1 cellular context compared by ENCODE assay signal in genomic region chr1:109773203-109773899, GRCh38.
TF ChIP-seq lines count a peak whose summit lies in the region.

No MANE protein-coding gene starts in this region.

TF ChIP-seq in HepG2, 621 proteins besides CTCF, POLR2A, EP300 and RAD21 (continued from another document and continues in another):
- TF ChIP-seq ZNF562 (CRISPR knock-in tag; IDR thresholded peaks at IDR 0.05; ENCODE audit: borderline replicate concordance) = no peak
- TF ChIP-seq ZNF687 (CRISPR knock-in tag; IDR thresholded peaks at IDR 0.05) = peak; percentile 69
- no peak for TF ChIP-seq ZNF564 (CRISPR knock-in tag; IDR thresholded peaks at IDR 0.05)
- no peak for TF ChIP-seq ZFP1 (CRISPR knock-in tag; IDR thresholded peaks at IDR 0.05)
- peak; percentile 39 for TF ChIP-seq YY1 (IDR thresholded peaks at IDR 0.05; ENCODE audit: insufficient read depth, insufficient replicate concordance, low read depth, low read length)
- TF ChIP-seq ZNF24 (IDR thresholded peaks at IDR 0.05) = no peak
- no peak for TF ChIP-seq ZNF264 (CRISPR knock-in tag; IDR thresholded peaks at IDR 0.05)
- 0 out of 2 replicates have a peak, but pooled peaks have one; percentile 15 for TF ChIP-seq THAP11 (CRISPR knock-in tag; IDR thresholded peaks at IDR 0.05)
- TF ChIP-seq, protein P1, sequence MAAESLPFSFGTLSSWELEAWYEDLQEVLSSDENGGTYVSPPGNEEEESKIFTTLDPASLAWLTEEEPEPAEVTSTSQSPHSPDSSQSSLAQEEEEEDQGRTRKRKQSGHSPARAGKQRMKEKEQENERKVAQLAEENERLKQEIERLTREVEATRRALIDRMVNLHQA (CRISPR knock-in tag; IDR thresholded peaks at IDR 0.05) = no peak
- TF ChIP-seq TARDBP (CRISPR knock-in tag; IDR thresholded peaks at IDR 0.05) = no peak
- no peak for TF ChIP-seq ZNF772 (CRISPR knock-in tag; IDR thresholded peaks at IDR 0.05)
- TF ChIP-seq ZSCAN25 (CRISPR knock-in tag; IDR thresholded peaks at IDR 0.05) = no peak
- TF ChIP-seq HMG20A (CRISPR knock-in tag; IDR thresholded peaks at IDR 0.05; ENCODE audit: borderline replicate concordance) = no peak
- TF ChIP-seq HOXA3 (CRISPR knock-in tag; IDR thresholded peaks at IDR 0.05) = no peak
- TF ChIP-seq IRX3 (CRISPR knock-in tag; IDR thresholded peaks at IDR 0.05; ENCODE audit: borderline replicate concordance, low read depth) = no peak
- peak; percentile 18; the same call in 1 of the 2 replicates for TF ChIP-seq ZMYM4 (CRISPR knock-in tag; IDR thresholded peaks at IDR 0.05)
- TF ChIP-seq, protein P2, sequence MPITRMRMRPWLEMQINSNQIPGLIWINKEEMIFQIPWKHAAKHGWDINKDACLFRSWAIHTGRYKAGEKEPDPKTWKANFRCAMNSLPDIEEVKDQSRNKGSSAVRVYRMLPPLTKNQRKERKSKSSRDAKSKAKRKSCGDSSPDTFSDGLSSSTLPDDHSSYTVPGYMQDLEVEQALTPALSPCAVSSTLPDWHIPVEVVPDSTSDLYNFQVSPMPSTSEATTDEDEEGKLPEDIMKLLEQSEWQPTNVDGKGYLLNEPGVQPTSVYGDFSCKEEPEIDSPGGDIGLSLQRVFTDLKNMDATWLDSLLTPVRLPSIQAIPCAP (CRISPR knock-in tag; IDR thresholded peaks at IDR 0.05; ENCODE audit: low read depth) = no peak
- TF ChIP-seq TAF1 (CRISPR knock-in tag; IDR thresholded peaks at IDR 0.05) = no peak
- no peak for TF ChIP-seq EZH2 (conservative IDR thresholded peaks at IDR 0.05; ENCODE audit: low read depth, low read length)
- TF ChIP-seq TBX3 (IDR thresholded peaks at IDR 0.05; ENCODE audit: borderline replicate concordance) = no peak
- TF ChIP-seq ELF3 (CRISPR knock-in tag; IDR thresholded peaks at IDR 0.05) = peak; percentile 48; the same call in 1 of the 2 replicates
- peak; percentile 78 for TF ChIP-seq ZNF501 (CRISPR knock-in tag; IDR thresholded peaks at IDR 0.05)
- no peak for TF ChIP-seq ZNF670 (CRISPR knock-in tag; IDR thresholded peaks at IDR 0.05; ENCODE audit: borderline replicate concordance)
- TF ChIP-seq FOXK1 (CRISPR knock-in tag; IDR thresholded peaks at IDR 0.05; ENCODE audit: borderline replicate concordance, low read depth) = peak; percentile 30; the same call in 1 of the 2 replicates
- TF ChIP-seq MLLT10 (CRISPR knock-in tag; IDR thresholded peaks at IDR 0.05) = no peak
- peak; percentile 59; the same call in 1 of the 2 replicates for TF ChIP-seq MIXL1 (CRISPR knock-in tag; IDR thresholded peaks at IDR 0.05)
- no peak for TF ChIP-seq JDP2 (CRISPR knock-in tag; IDR thresholded peaks at IDR 0.05; ENCODE audit: borderline replicate concordance)
- TF ChIP-seq ZNF652 (CRISPR knock-in tag; IDR thresholded peaks at IDR 0.05; ENCODE audit: borderline replicate concordance, low read depth) = no peak
- TF ChIP-seq CREB1 (IDR thresholded peaks at IDR 0.05) = no peak
- no peak for TF ChIP-seq CREB1 (CRISPR knock-in tag; IDR thresholded peaks at IDR 0.05)
- TF ChIP-seq SP5 (CRISPR knock-in tag; IDR thresholded peaks at IDR 0.05; ENCODE audit: borderline replicate concordance, low read depth) = 0 out of 2 replicates have a peak, but pooled peaks have one; percentile 35
- no peak for TF ChIP-seq ZNF337 (CRISPR knock-in tag; IDR thresholded peaks at IDR 0.05; ENCODE audit: borderline replicate concordance, low read depth)
- TF ChIP-seq NKX3-1 (CRISPR knock-in tag; IDR thresholded peaks at IDR 0.05) = no peak
- TF ChIP-seq ZNF331 (CRISPR knock-in tag; IDR thresholded peaks at IDR 0.05) = 0 out of 2 replicates have a peak, but pooled peaks have one; percentile 44
- TF ChIP-seq, protein P3, sequence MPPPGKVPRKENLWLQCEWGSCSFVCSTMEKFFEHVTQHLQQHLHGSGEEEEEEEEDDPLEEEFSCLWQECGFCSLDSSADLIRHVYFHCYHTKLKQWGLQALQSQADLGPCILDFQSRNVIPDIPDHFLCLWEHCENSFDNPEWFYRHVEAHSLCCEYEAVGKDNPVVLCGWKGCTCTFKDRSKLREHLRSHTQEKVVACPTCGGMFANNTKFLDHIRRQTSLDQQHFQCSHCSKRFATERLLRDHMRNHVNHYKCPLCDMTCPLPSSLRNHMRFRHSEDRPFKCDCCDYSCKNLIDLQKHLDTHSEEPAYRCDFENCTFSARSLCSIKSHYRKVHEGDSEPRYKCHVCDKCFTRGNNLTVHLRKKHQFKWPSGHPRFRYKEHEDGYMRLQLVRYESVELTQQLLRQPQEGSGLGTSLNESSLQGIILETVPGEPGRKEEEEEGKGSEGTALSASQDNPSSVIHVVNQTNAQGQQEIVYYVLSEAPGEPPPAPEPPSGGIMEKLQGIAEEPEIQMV (CRISPR knock-in tag; IDR thresholded peaks at IDR 0.05; ENCODE audit: low read depth) = 0 out of 2 replicates have a peak, but pooled peaks have one; percentile 41
- peak; percentile 46; the same call in 1 of the 2 replicates for TF ChIP-seq GATAD2A (CRISPR knock-in tag; IDR thresholded peaks at IDR 0.05)
- TF ChIP-seq HDAC2 (CRISPR knock-in tag; IDR thresholded peaks at IDR 0.05) = peak; percentile 40; the same call in 1 of the 2 replicates
- 0 out of 2 replicates have a peak, but pooled peaks have one; percentile 40 for TF ChIP-seq NRL (CRISPR knock-in tag; IDR thresholded peaks at IDR 0.05; ENCODE audit: borderline replicate concordance)
- no peak for TF ChIP-seq ZIK1 (CRISPR knock-in tag; IDR thresholded peaks at IDR 0.05; ENCODE audit: borderline replicate concordance, low read depth)
- TF ChIP-seq ZNF644 (CRISPR knock-in tag; IDR thresholded peaks at IDR 0.05; ENCODE audit: low read depth) = 0 out of 2 replicates have a peak, but pooled peaks have one; percentile 18
- TF ChIP-seq GFI1 (CRISPR knock-in tag; IDR thresholded peaks at IDR 0.05; ENCODE audit: borderline replicate concordance) = no peak
- peak; percentile 48; the same call in 1 of the 2 replicates for TF ChIP-seq KDM5B (CRISPR knock-in tag; IDR thresholded peaks at IDR 0.05; ENCODE audit: borderline replicate concordance)
- no peak for TF ChIP-seq ZNF296 (CRISPR knock-in tag; conservative IDR thresholded peaks at IDR 0.05)
- no peak for TF ChIP-seq SYNCRIP (IDR thresholded peaks at IDR 0.05; ENCODE audit: insufficient read depth, low read depth, low read length)
- TF ChIP-seq, protein P4, sequence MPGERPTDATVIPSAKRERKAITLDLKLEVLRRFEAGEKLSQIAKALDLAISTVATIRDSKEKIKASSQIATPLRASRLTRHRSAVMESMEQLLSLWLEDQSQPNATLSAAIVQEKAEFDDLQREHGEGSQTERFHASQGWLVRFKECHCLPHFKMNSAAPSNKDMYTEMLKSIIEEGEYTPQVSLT (CRISPR knock-in tag; IDR thresholded peaks at IDR 0.05; ENCODE audit: borderline replicate concordance, low read depth) = no peak
- TF ChIP-seq WIZ (CRISPR knock-in tag; IDR thresholded peaks at IDR 0.05) = no peak
- TF ChIP-seq ZFY (CRISPR knock-in tag; IDR thresholded peaks at IDR 0.05) = peak; percentile 12; the same call in 1 of the 2 replicates
- TF ChIP-seq, protein P5, sequence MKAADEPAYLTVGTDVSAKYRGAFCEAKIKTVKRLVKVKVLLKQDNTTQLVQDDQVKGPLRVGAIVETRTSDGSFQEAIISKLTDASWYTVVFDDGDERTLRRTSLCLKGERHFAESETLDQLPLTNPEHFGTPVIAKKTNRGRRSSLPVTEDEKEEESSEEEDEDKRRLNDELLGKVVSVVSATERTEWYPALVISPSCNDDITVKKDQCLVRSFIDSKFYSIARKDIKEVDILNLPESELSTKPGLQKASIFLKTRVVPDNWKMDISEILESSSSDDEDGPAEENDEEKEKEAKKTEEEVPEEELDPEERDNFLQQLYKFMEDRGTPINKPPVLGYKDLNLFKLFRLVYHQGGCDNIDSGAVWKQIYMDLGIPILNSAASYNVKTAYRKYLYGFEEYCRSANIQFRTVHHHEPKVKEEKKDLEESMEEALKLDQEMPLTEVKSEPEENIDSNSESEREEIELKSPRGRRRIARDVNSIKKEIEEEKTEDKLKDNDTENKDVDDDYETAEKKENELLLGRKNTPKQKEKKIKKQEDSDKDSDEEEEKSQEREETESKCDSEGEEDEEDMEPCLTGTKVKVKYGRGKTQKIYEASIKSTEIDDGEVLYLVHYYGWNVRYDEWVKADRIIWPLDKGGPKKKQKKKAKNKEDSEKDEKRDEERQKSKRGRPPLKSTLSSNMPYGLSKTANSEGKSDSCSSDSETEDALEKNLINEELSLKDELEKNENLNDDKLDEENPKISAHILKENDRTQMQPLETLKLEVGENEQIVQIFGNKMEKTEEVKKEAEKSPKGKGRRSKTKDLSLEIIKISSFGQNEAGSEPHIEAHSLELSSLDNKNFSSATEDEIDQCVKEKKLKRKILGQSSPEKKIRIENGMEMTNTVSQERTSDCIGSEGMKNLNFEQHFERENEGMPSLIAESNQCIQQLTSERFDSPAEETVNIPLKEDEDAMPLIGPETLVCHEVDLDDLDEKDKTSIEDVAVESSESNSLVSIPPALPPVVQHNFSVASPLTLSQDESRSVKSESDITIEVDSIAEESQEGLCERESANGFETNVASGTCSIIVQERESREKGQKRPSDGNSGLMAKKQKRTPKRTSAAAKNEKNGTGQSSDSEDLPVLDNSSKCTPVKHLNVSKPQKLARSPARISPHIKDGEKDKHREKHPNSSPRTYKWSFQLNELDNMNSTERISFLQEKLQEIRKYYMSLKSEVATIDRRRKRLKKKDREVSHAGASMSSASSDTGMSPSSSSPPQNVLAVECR (CRISPR knock-in tag; IDR thresholded peaks at IDR 0.05; ENCODE audit: borderline replicate concordance) = peak; percentile 24; the same call in 1 of the 2 replicates
- no peak for TF ChIP-seq ZNF710 (CRISPR knock-in tag; IDR thresholded peaks at IDR 0.05; ENCODE audit: borderline replicate concordance)
- TF ChIP-seq, protein P6, sequence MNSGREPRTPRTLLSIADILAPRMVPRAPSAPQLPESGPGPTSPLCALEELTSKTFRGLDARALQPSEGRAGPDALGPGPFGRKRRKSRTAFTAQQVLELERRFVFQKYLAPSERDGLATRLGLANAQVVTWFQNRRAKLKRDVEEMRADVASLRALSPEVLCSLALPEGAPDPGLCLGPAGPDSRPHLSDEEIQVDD (CRISPR knock-in tag; IDR thresholded peaks at IDR 0.05; ENCODE audit: borderline replicate concordance) = no peak
- TF ChIP-seq ZNF788 (CRISPR knock-in tag; IDR thresholded peaks at IDR 0.05; ENCODE audit: borderline replicate concordance) = no peak
- TF ChIP-seq MTA1 (CRISPR knock-in tag; IDR thresholded peaks at IDR 0.05; ENCODE audit: borderline replicate concordance) = no peak
- no peak for TF ChIP-seq ZNF224 (CRISPR knock-in tag; IDR thresholded peaks at IDR 0.05)
- TF ChIP-seq BCL6 (CRISPR knock-in tag; IDR thresholded peaks at IDR 0.05) = no peak
- TF ChIP-seq ZBTB7A (CRISPR knock-in tag; IDR thresholded peaks at IDR 0.05) = no peak
- no peak for TF ChIP-seq CENPT (CRISPR knock-in tag; IDR thresholded peaks at IDR 0.05; ENCODE audit: low read depth)
- TF ChIP-seq KAT8 (CRISPR knock-in tag; IDR thresholded peaks at IDR 0.05) = peak; percentile 43; the same call in 1 of the 2 replicates
- no peak for TF ChIP-seq KLF13 (CRISPR knock-in tag; IDR thresholded peaks at IDR 0.05)
- TF ChIP-seq, protein P7, sequence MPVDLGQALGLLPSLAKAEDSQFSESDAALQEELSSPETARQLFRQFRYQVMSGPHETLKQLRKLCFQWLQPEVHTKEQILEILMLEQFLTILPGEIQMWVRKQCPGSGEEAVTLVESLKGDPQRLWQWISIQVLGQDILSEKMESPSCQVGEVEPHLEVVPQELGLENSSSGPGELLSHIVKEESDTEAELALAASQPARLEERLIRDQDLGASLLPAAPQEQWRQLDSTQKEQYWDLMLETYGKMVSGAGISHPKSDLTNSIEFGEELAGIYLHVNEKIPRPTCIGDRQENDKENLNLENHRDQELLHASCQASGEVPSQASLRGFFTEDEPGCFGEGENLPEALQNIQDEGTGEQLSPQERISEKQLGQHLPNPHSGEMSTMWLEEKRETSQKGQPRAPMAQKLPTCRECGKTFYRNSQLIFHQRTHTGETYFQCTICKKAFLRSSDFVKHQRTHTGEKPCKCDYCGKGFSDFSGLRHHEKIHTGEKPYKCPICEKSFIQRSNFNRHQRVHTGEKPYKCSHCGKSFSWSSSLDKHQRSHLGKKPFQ (CRISPR knock-in tag; IDR thresholded peaks at IDR 0.05; ENCODE audit: insufficient replicate concordance) = no peak
- no peak for TF ChIP-seq HNF4G (IDR thresholded peaks at IDR 0.05; ENCODE audit: borderline replicate concordance, low read depth, low read length)
- TF ChIP-seq HNF4G (CRISPR knock-in tag; IDR thresholded peaks at IDR 0.05; ENCODE audit: borderline replicate concordance, low read depth) = no peak
